In genomic region chr20:19802492-19803158, GRCh38 we compare ENCODE assay signal across 9 cellular contexts. TPM values are rescaled to one million over a fixed set of nuclear protein-coding genes. Genes with fewer than 3 reads are reported as not detected.
A peak's percentile ranks its signal among the peaks of the same experiment; 100 is the strongest.
DNase-seq lines count a peak whose midpoint lies in the region; ATAC-seq and TF ChIP-seq lines count a peak whose summit lies in the region.
"Had no signal": no experiment of that assay in that cellular context is flagged by ENCODE, and none has a peak within 500 bp of the region (broad histone marks: within the 10 kb centered on the region; RNA-seq: fewer than 3 reads in every experiment).

No MANE protein-coding gene starts in this region.

- no peaks in the 10 kb centered on the region for H3K79me2 ChIP-seq in Loucy (ENCODE audit: insufficient read depth, low read length)

- H3K9me3 Mint-ChIP-seq in Calu3 (ENCODE audit: low read depth, unreplicated experiment) (no peaks in the 10 kb centered on the region), brain (peaks cover 4 to 20% (median 10%) of the 10 kb centered on the region in 5 experiments), memory B cell (no peaks in the 10 kb centered on the region)

- H3K4me1 Mint-ChIP-seq in Calu3 (ENCODE audit: low read depth, unreplicated experiment) (peaks cover 7% of the 10 kb centered on the region), brain (peaks cover 11% of the 10 kb centered on the region), memory B cell (peaks cover 12% of the 10 kb centered on the region)

- no peaks in the 10 kb centered on the region for H3K9me3 ChIP-seq in Loucy (ENCODE audit: insufficient read depth, low read depth, low read length)

- no TSS peak for BruUV-seq in Calu3 (replicated peaks; lab: Mats Ljungman, UMichigan)

- no peaks in the 10 kb centered on the region for H3F3A ChIP-seq in Loucy (ENCODE audit: low read depth)

- ATAC-seq in memory B cell (ENCODE audit: low read depth) (peak; percentile 67), GM18858 (IDR thresholded peaks at IDR 0.05; ENCODE audit: unreplicated experiment) (no peak), HG03095 (IDR thresholded peaks at IDR 0.05; ENCODE audit: unreplicated experiment) (no peak)

- H3K4me3 Mint-ChIP-seq in Calu3 (ENCODE audit: low read depth, unreplicated experiment) (no peak overlapping the region), brain (no peak overlapping the region), memory B cell (no peak overlapping the region)

- DNase-seq in Calu3 (peak; percentile 32), memory B cell (ENCODE audit: low spot score in 2 of 2) (no peak), HEK293T (ENCODE audit: extremely low spot score) (no peak), 8988T (no peak)
- DNase-seq: cerebellar nuclear complex had no signal

- no peak overlapping the region for H3K4me2 ChIP-seq in Loucy (ENCODE audit: low read depth, low read length, poor library complexity, severe bottlenecking)

- peak; percentile 17 for TF ChIP-seq CTCF in Calu3 (IDR thresholded peaks at IDR 0.05; ENCODE audit: unreplicated experiment)
- TF ChIP-seq CTCF in Loucy (conservative IDR thresholded peaks at IDR 0.05; ENCODE audit: low read length), result peak; percentile 80
- peak; percentile 25 to 36 for TF ChIP-seq CTCF in brain (conservative IDR thresholded peaks at IDR 0.05)

- POLR2A ChIA-PET in HEK293T (lab: Yijun Ruan, JAX), result no interaction called here

- intact Hi-C loops in Calu3 (cut with micrococcal nuclease; ENCODE audit: unreplicated experiment), result loop anchor here (1.0 kb wide), 2 partner anchors 110 to 114 kb away; no protein-coding TSS in a partner anchor

- no peaks in the 10 kb centered on the region for H3K9me2 ChIP-seq in Loucy (replicated peaks; ENCODE audit: low read depth, low read length)

- no peaks in the 10 kb centered on the region for H3K27me3 ChIP-seq in Loucy (ENCODE audit: insufficient read depth, low read length, poor library complexity, severe bottlenecking)

- no peak overlapping the region for H2AFZ ChIP-seq in Loucy (ENCODE audit: low read length)

- H3K27ac Mint-ChIP-seq in Calu3 (ENCODE audit: unreplicated experiment), result no peak overlapping the region
- H3K27ac Mint-ChIP-seq in brain, result no peak overlapping the region
- no peak overlapping the region for H3K27ac Mint-ChIP-seq in memory B cell

- H3K36me3 ChIP-seq in Loucy (ENCODE audit: insufficient read depth, low read length), result no peaks in the 10 kb centered on the region

- H3K36me3 Mint-ChIP-seq in Calu3 (ENCODE audit: insufficient read depth, unreplicated experiment) (no peaks in the 10 kb centered on the region), brain (peaks cover 75% of the 10 kb centered on the region), memory B cell (no peaks in the 10 kb centered on the region)

- CTCF ChIA-PET in Calu3 (lab: Charles Lee) (interaction anchor here (0.6 kb wide), 1 partner anchor 20 kb away, joined by 3 read pairs; no protein-coding TSS in a partner anchor), HEK293T (lab: Yijun Ruan, JAX) (no interaction called here)

- no peak overlapping the region for H3K9ac ChIP-seq in Loucy (ENCODE audit: low read depth, low read length, poor library complexity, severe bottlenecking)

- no peaks in the 10 kb centered on the region for H3K4me1 ChIP-seq in Loucy (ENCODE audit: insufficient read depth, low read length, poor library complexity, severe bottlenecking)

- H4K20me1 ChIP-seq in Loucy (ENCODE audit: insufficient read depth, low read length, poor library complexity, severe bottlenecking), result no peaks in the 10 kb centered on the region

- H3K27me3 Mint-ChIP-seq in Calu3 (ENCODE audit: unreplicated experiment) (no peaks in the 10 kb centered on the region), brain (no peaks in the 10 kb centered on the region), memory B cell (no peaks in the 10 kb centered on the region)

- no peak overlapping the region for H3K4me3 ChIP-seq in Loucy (ENCODE audit: low read length, poor library complexity, severe bottlenecking)

TF ChIP-seq in HEK293T, 16 proteins besides CTCF, POLR2A, EP300 and RAD21:
- TF ChIP-seq PKNOX1 (IDR thresholded peaks at IDR 0.05) (no peak), FOXK2 (IDR thresholded peaks at IDR 0.05) (no peak), HDGF (IDR thresholded peaks at IDR 0.05; ENCODE audit: borderline replicate concordance) (no peak), L3MBTL2 (conservative IDR thresholded peaks at IDR 0.05) (no peak), CTBP1 (IDR thresholded peaks at IDR 0.05; ENCODE audit: borderline replicate concordance) (no peak), SP1 (IDR thresholded peaks at IDR 0.05) (no peak), LEF1 (IDR thresholded peaks at IDR 0.05; ENCODE audit: borderline replicate concordance) (no peak), ELF4 (IDR thresholded peaks at IDR 0.05) (no peak), FOXM1 (IDR thresholded peaks at IDR 0.05; ENCODE audit: borderline replicate concordance) (no peak), TARDBP (IDR thresholded peaks at IDR 0.05) (no peak), NFRKB (IDR thresholded peaks at IDR 0.05) (no peak), BHLHE40 (IDR thresholded peaks at IDR 0.05; ENCODE audit: borderline replicate concordance) (no peak), ARNT (IDR thresholded peaks at IDR 0.05) (no peak), FOXA1 (IDR thresholded peaks at IDR 0.05) (no peak), SUZ12 (IDR thresholded peaks at IDR 0.05) (no peak), ZNF384 (IDR thresholded peaks at IDR 0.05) (no peak)

RNA-seq across cellular contexts. Expression of gene RIN2, which starts 44.6 kb away (rescaled TPM):
- 9.8 and 9.9 TPM in 2 replicates for total RNA-seq in Calu3 (2022)
- polyA plus RNA-seq in brain (ENCODE audit: insufficient read depth, low read depth, low replicate concordance), result 13.4 TPM

Comparison
In these comparisons a context has a peak if more than half of its experiments do, and no peak if none do; other contexts are left out.
1. CTCF ChIP-seq: peak in every context shown above with its lines; median percentile 80 in Loucy; 30 in brain; 17 in Calu3.